Comparison of ENCODE assay signal across 19 cellular contexts in the genomic region with DNA sequence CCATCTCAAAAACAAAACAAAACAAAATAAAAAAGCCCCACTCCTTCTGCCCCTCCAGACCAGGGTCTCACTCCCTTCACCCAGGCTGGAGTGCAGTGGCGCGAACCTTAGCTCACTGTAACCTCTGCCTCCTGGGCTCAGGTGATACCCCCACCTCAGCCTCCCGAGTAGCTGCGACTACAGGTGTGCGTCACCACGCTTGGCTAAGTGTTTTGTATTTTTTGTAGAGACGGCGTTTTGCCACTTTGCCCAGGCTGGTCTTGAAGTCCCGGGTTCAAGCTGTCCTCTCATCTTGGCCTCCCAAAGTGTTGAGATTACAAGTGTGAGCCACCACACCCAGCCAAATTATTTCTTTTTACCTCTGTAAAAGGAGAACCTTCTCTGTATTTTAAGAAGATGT.
DNase-seq lines count a peak whose midpoint lies in the region; ATAC-seq and TF ChIP-seq lines count a peak whose summit lies in the region.
"Had no signal": no experiment of that assay in that cellular context is flagged by ENCODE, and none has a peak within 500 bp of the region (broad histone marks: within the 10 kb centered on the region; RNA-seq: fewer than 3 reads in every experiment).

No MANE protein-coding gene starts in this region.

- no peak overlapping the region for H3K4me3 ChIP-seq in naive thymus-derived CD4-positive, alpha-beta T cell (ENCODE audit: low read length)
- no peak overlapping the region for H3K4me3 ChIP-seq in transverse colon
- H3K4me3 ChIP-seq: cardiac muscle cell, prostate gland had no signal

- TF ChIP-seq POLR2A in transverse colon (IDR thresholded peaks at IDR 0.05), result no peak

- TF ChIP-seq EP300 in transverse colon (IDR thresholded peaks at IDR 0.05; ENCODE audit: low read depth), result no peak

- H3K4me1 Mint-ChIP-seq in activated CD4-positive, alpha-beta T cell treated with anti-CD3 and anti-CD28 coated beads for 36 hours, result peaks cover 74% of the 10 kb centered on the region
- H3K4me1 Mint-ChIP-seq in CD4-positive, alpha-beta T cell (ENCODE audit: low read depth), result peaks cover 58% of the 10 kb centered on the region
- peaks cover 29% of the 10 kb centered on the region for H3K4me1 Mint-ChIP-seq in activated T-helper 17 cell treated with anti-CD3 and anti-CD28 coated beads, Interleukin-2, amount 50 U/mL, for 72 hours
- peaks cover 31 to 77% (median 68%) of the 10 kb centered on the region in 7 donors for H3K4me1 Mint-ChIP-seq in naive thymus-derived CD4-positive, alpha-beta T cell

- no peak for DNase-seq in activated CD4-positive, alpha-beta T cell treated with anti-CD3 and anti-CD28 coated beads for 36 hours
- no peak for DNase-seq in activated CD4-positive, alpha-beta T cell treated with anti-CD3 and anti-CD28 coated beads, Interleukin-2, amount 50 U/mL, for 4 hours
- DNase-seq in CD4-positive, alpha-beta T cell, result no peak
- DNase-seq in naive thymus-derived CD4-positive, alpha-beta T cell, result no peak
- no peak for DNase-seq in transverse colon
- DNase-seq: anterior cingulate cortex; cortex of kidney; DMS53; GDM1; islet precursor cell; NCI-H2081; NCI-H82; stimulated activated CD4-positive, alpha-beta T cell treated with anti-CD3 and anti-CD28 coated beads, Interleukin-15, amount 100 ng/mL, for 24 hours had no signal

- no peak for TF ChIP-seq CTCF in CD4-positive, alpha-beta T cell (IDR thresholded peaks at IDR 0.05)
- TF ChIP-seq CTCF in transverse colon (IDR thresholded peaks at IDR 0.05), result no peak

- intact Hi-C loops in activated CD4-positive, alpha-beta T cell treated with anti-CD3 and anti-CD28 coated beads for 36 hours (cut with DNase I, micrococcal nuclease), result loop anchor here (2.0 to 10.0 kb wide), 4 partner anchors 109 to 1153 kb away; a partner anchor contains a TSS
- intact Hi-C loops in CD4-positive, alpha-beta T cell (cut with DNase I, micrococcal nuclease), result no loop called here
- intact Hi-C loops in naive thymus-derived CD4-positive, alpha-beta T cell (cut with micrococcal nuclease), result loop anchor here (2.0 to 5.0 kb wide), 2 partner anchors 109 kb away; a partner anchor contains a TSS
- intact Hi-C loops in transverse colon (cut with DNase I; ENCODE audit: low total_unique reads), result no loop called here

- peaks cover 46% of the 10 kb centered on the region for H3K36me3 Mint-ChIP-seq in activated CD4-positive, alpha-beta T cell treated with anti-CD3 and anti-CD28 coated beads for 36 hours (ENCODE audit: low read depth)
- peaks cover 13% of the 10 kb centered on the region for H3K36me3 Mint-ChIP-seq in CD4-positive, alpha-beta T cell (ENCODE audit: low read depth)
- peaks cover 49% of the 10 kb centered on the region for H3K36me3 Mint-ChIP-seq in activated T-helper 17 cell treated with anti-CD3 and anti-CD28 coated beads, Interleukin-2, amount 50 U/mL, for 72 hours (ENCODE audit: low read depth)
- H3K36me3 Mint-ChIP-seq in naive thymus-derived CD4-positive, alpha-beta T cell, result peaks cover 0 to 24% (median 0%) of the 10 kb centered on the region in 5 donors
- H3K36me3 Mint-ChIP-seq: type B pancreatic cell had no signal

- in situ Hi-C loops in transverse colon (cut with MboI; ENCODE audit: low pct_ligation_motif_present in 1 of 4, low pct_unique_long_range_greater_than_20kb in 1 of 4, low sequenced_read_pairs in 3 of 4), result loop anchor here in 3 of 4 donors (25.0 kb wide), 4 partner anchors 224 to 424 kb away; no protein-coding TSS in a partner anchor

- POLR2A ChIA-PET in activated CD4-positive, alpha-beta T cell treated with anti-CD3 and anti-CD28 coated beads for 36 hours (lab: Charles Lee), result no interaction called here
- POLR2A ChIA-PET in CD4-positive, alpha-beta T cell (lab: Charles Lee), result no interaction called here
- POLR2A ChIA-PET in naive thymus-derived CD4-positive, alpha-beta T cell (lab: Charles Lee), result no interaction called here

- 97 to 99% methylated on average over 5 to 9 of the region's 9 CpGs for WGBS in transverse colon (ENCODE audit: low coverage in 1 of 2), 2 donors

- peaks cover 15 to 32% of the 10 kb centered on the region in 2 donors for H3K4me1 ChIP-seq in naive thymus-derived CD4-positive, alpha-beta T cell (ENCODE audit: control insufficient read depth in 2 of 2, insufficient read depth in 2 of 2, low read length in 2 of 2)
- H3K4me1 ChIP-seq in transverse colon, result peaks cover 0 to 13% (median 2%) of the 10 kb centered on the region in 4 donors
- H3K4me1 ChIP-seq: prostate gland had no signal

- CTCF ChIA-PET in activated CD4-positive, alpha-beta T cell treated with anti-CD3 and anti-CD28 coated beads for 36 hours (lab: Charles Lee), result interaction anchor here (0.6 to 4.8 kb wide), 4 partner anchors 9 to 228 kb away, joined by 3 to 58 read pairs (median 6); no protein-coding TSS in a partner anchor
- CTCF ChIA-PET in CD4-positive, alpha-beta T cell (lab: Charles Lee), result interaction anchor here (4.2 kb wide), 1 partner anchor 9 kb away, joined by 22 read pairs; no protein-coding TSS in a partner anchor
- CTCF ChIA-PET in naive thymus-derived CD4-positive, alpha-beta T cell (lab: Charles Lee), result no interaction called here

- H3K36me3 ChIP-seq in naive thymus-derived CD4-positive, alpha-beta T cell (ENCODE audit: control insufficient read depth in 2 of 3, insufficient read depth in 3 of 3, low read length in 3 of 3), result no peaks in the 10 kb centered on the region
- no peaks in the 10 kb centered on the region for H3K36me3 ChIP-seq in transverse colon
- H3K36me3 ChIP-seq: cardiac muscle cell, prostate gland had no signal

- H3K4me3 Mint-ChIP-seq in activated CD4-positive, alpha-beta T cell treated with anti-CD3 and anti-CD28 coated beads for 36 hours, result no peak overlapping the region
- H3K4me3 Mint-ChIP-seq in CD4-positive, alpha-beta T cell, result no peak overlapping the region
- H3K4me3 Mint-ChIP-seq in activated T-helper 17 cell treated with anti-CD3 and anti-CD28 coated beads, Interleukin-2, amount 50 U/mL, for 72 hours, result peak overlapping the region; percentile 37
- H3K4me3 Mint-ChIP-seq in naive thymus-derived CD4-positive, alpha-beta T cell, result no peak overlapping the region
- H3K4me3 Mint-ChIP-seq: type B pancreatic cell had no signal

- ATAC-seq in activated CD4-positive, alpha-beta T cell treated with anti-CD3 and anti-CD28 coated beads for 36 hours, result no peak
- no peak for ATAC-seq in CD4-positive, alpha-beta T cell (ENCODE audit: poor library complexity)
- ATAC-seq in activated T-helper 17 cell treated with anti-CD3 and anti-CD28 coated beads, Interleukin-2, amount 50 U/mL, for 72 hours (replicated peaks), result no peak
- ATAC-seq in naive thymus-derived CD4-positive, alpha-beta T cell, result no peak
- ATAC-seq in HG02884 (IDR thresholded peaks at IDR 0.05; ENCODE audit: unreplicated experiment), result no peak
- no peak for ATAC-seq in HG03097 (IDR thresholded peaks at IDR 0.05; ENCODE audit: low FRiP score, unreplicated experiment)

- peaks cover 5% of the 10 kb centered on the region for H3K9me3 Mint-ChIP-seq in activated CD4-positive, alpha-beta T cell treated with anti-CD3 and anti-CD28 coated beads for 36 hours (ENCODE audit: low read depth)
- no peaks in the 10 kb centered on the region for H3K9me3 Mint-ChIP-seq in CD4-positive, alpha-beta T cell
- H3K9me3 Mint-ChIP-seq in activated T-helper 17 cell treated with anti-CD3 and anti-CD28 coated beads, Interleukin-2, amount 50 U/mL, for 72 hours, result no peaks in the 10 kb centered on the region
- peaks cover 0 to 2% (median 0%) of the 10 kb centered on the region in 11 donors for H3K9me3 Mint-ChIP-seq in naive thymus-derived CD4-positive, alpha-beta T cell
- H3K9me3 Mint-ChIP-seq: type B pancreatic cell had no signal

- no peaks in the 10 kb centered on the region for H3K27me3 Mint-ChIP-seq in activated CD4-positive, alpha-beta T cell treated with anti-CD3 and anti-CD28 coated beads for 36 hours
- H3K27me3 Mint-ChIP-seq in CD4-positive, alpha-beta T cell, result no peaks in the 10 kb centered on the region
- no peaks in the 10 kb centered on the region for H3K27me3 Mint-ChIP-seq in activated T-helper 17 cell treated with anti-CD3 and anti-CD28 coated beads, Interleukin-2, amount 50 U/mL, for 72 hours
- H3K27me3 Mint-ChIP-seq in naive thymus-derived CD4-positive, alpha-beta T cell, result no peaks in the 10 kb centered on the region
- H3K27me3 Mint-ChIP-seq: type B pancreatic cell had no signal

- peak overlapping the region; percentile 90 for H3K27ac Mint-ChIP-seq in activated CD4-positive, alpha-beta T cell treated with anti-CD3 and anti-CD28 coated beads for 36 hours
- peak overlapping the region; percentile 74 for H3K27ac Mint-ChIP-seq in CD4-positive, alpha-beta T cell
- H3K27ac Mint-ChIP-seq in activated T-helper 17 cell treated with anti-CD3 and anti-CD28 coated beads, Interleukin-2, amount 50 U/mL, for 72 hours, result peak overlapping the region; percentile 99
- H3K27ac Mint-ChIP-seq in naive thymus-derived CD4-positive, alpha-beta T cell, result peak overlapping the region in 7 of 9 donors; percentile 55 to 96 (median 77)
- H3K27ac Mint-ChIP-seq: type B pancreatic cell had no signal

- H3K27ac ChIP-seq in CD4-positive, alpha-beta T cell (ENCODE audit: low read depth, low read length), result no peak overlapping the region
- no peak overlapping the region for H3K27ac ChIP-seq in naive thymus-derived CD4-positive, alpha-beta T cell (ENCODE audit: low read depth, low read length)
- no peak overlapping the region for H3K27ac ChIP-seq in transverse colon
- H3K27ac ChIP-seq: cardiac muscle cell, prostate gland had no signal

- no peaks in the 10 kb centered on the region for H3K27me3 ChIP-seq in CD4-positive, alpha-beta T cell (ENCODE audit: control insufficient read depth, insufficient read depth, low read length)
- no peaks in the 10 kb centered on the region for H3K27me3 ChIP-seq in naive thymus-derived CD4-positive, alpha-beta T cell (ENCODE audit: control insufficient read depth in 2 of 2, insufficient read depth in 2 of 2, low read length in 2 of 2)
- no peaks in the 10 kb centered on the region for H3K27me3 ChIP-seq in transverse colon
- H3K27me3 ChIP-seq: cardiac muscle cell had no signal

- H3K9me3 ChIP-seq in CD4-positive, alpha-beta T cell (ENCODE audit: control insufficient read depth, low read length), result no peaks in the 10 kb centered on the region
- no peaks in the 10 kb centered on the region for H3K9me3 ChIP-seq in naive thymus-derived CD4-positive, alpha-beta T cell (ENCODE audit: control insufficient read depth in 2 of 3, low read length in 3 of 3)
- H3K9me3 ChIP-seq in transverse colon, result no peaks in the 10 kb centered on the region
- H3K9me3 ChIP-seq: prostate gland had no signal

Comparison
In these comparisons a context has a peak if more than half of its experiments do, and no peak if none do; other contexts are left out.
1. intact Hi-C loops: an anchor here in activated CD4-positive, alpha-beta T cell treated with anti-CD3 and anti-CD28 coated beads for 36 hours (2.0 to 10.0 kb wide) and naive thymus-derived CD4-positive, alpha-beta T cell (2.0 to 5.0 kb wide); none called in CD4-positive, alpha-beta T cell and transverse colon.